ENCODE assay signal across 9 cellular contexts in the genomic region with DNA sequence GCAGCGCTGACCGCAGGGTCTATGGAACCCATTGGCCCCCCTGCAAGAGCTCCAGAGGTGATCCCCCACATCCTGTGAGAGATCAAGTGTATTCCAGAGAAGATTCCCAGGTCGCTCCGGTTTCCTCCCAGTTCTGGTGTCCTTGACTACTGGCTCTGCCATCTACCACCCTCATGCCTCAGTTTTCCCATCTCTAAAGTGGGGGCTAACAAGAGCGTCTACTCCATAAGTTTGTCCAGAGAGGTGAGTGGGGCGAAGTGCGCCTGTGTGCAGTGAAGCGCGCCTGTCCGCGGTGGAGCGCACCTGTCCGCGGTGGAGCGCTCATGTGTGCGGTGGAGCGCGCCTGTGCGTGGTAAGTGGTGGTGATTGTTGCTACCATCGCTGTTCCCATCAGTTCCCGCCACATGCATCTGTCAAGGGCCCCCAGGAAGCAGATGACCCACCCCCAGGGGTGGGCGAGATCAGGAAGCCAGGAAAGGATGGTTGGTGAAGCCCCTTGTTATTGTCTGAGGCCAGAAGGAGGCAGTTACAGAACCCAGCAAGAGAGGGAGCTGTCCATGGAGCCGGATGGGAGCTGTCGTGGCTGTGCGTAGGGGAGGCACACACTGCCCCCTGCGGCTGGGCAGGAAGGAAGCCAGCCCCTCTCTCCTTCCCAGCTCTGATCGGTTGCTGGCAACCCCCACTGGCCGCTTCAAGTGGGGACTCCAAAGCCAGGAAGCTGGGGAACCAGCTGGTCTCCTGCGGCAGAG.
A peak's percentile ranks its signal among the peaks of the same experiment; 100 is the strongest.
DNase-seq lines count a peak whose midpoint lies in the region; ATAC-seq lines count a peak whose summit lies in the region.
"Had no signal": no experiment of that assay in that cellular context is flagged by ENCODE, and none has a peak within 500 bp of the region (broad histone marks: within the 10 kb centered on the region; RNA-seq: fewer than 3 reads in every experiment).

No MANE protein-coding gene starts in this region.

- peaks cover 9% of the 10 kb centered on the region for H3K4me1 Mint-ChIP-seq in stimulated activated memory B cell treated with anti-CD40 and anti-IgM and Interleukin-4, amounts not matched to agents 10 μg/mL and 1 μg/mL and 100 μg/mL, for 72 hours

- peaks cover 71% of the 10 kb centered on the region for H3K27me3 Mint-ChIP-seq in stimulated activated memory B cell treated with anti-CD40 and anti-IgM and Interleukin-4, amounts not matched to agents 10 μg/mL and 1 μg/mL and 100 μg/mL, for 72 hours

- H3K4me3 Mint-ChIP-seq in stimulated activated memory B cell treated with anti-CD40 and anti-IgM and Interleukin-4, amounts not matched to agents 10 μg/mL and 1 μg/mL and 100 μg/mL, for 72 hours: no peak overlapping the region

- no peaks in the 10 kb centered on the region for H3K9me3 Mint-ChIP-seq in stimulated activated memory B cell treated with anti-CD40 and anti-IgM and Interleukin-4, amounts not matched to agents 10 μg/mL and 1 μg/mL and 100 μg/mL, for 72 hours

- intact Hi-C loops in posterior vena cava (cut with DNase I): no loop called here

- ATAC-seq in GM21619 (IDR thresholded peaks at IDR 0.05; ENCODE audit: unreplicated experiment): no peak
- ATAC-seq in stimulated activated memory B cell treated with anti-CD40 and anti-IgM and Interleukin-4, amounts not matched to agents 10 μg/mL and 1 μg/mL and 100 μg/mL, for 72 hours: no peak

- no peaks in the 10 kb centered on the region for H3K36me3 Mint-ChIP-seq in stimulated activated memory B cell treated with anti-CD40 and anti-IgM and Interleukin-4, amounts not matched to agents 10 μg/mL and 1 μg/mL and 100 μg/mL, for 72 hours

- H3K27ac Mint-ChIP-seq in stimulated activated memory B cell treated with anti-CD40 and anti-IgM and Interleukin-4, amounts not matched to agents 10 μg/mL and 1 μg/mL and 100 μg/mL, for 72 hours: no peak overlapping the region
- H3K27ac Mint-ChIP-seq: progenitor cell of endocrine pancreas had no signal

- DNase-seq in ELR (ENCODE audit: low read depth): peak; percentile 20
- DNase-seq in NCI-H524 (lab: John Stamatoyannopoulos, UW): peak; percentile 61 to 85
- DNase-seq in dermis blood vessel endothelial cell: peak; percentile 21
- peak; percentile 65 for DNase-seq in posterior vena cava (ENCODE audit: low spot score)
- no peak for DNase-seq in DMS53 treated with DMSO at 0.1 percent for 48 hours (lab: John Stamatoyannopoulos, UW; ENCODE audit: unreplicated experiment)
- DNase-seq: activated T-cell treated with anti-CD3 and anti-CD28 coated beads for 4 hours had no signal
